Comparison of ENCODE assay signal across 3 cellular contexts in genomic region chr16:21347538-21347937, GRCh38.
DNase-seq lines count a peak whose midpoint lies in the region; ATAC-seq, FAIRE-seq and TF ChIP-seq lines count a peak whose summit lies in the region.
"Not testable (repeated sequence)": the region's sequence is repeated elsewhere in the genome, so short reads cannot be mapped to it uniquely, and the experiment has no call there.

No MANE protein-coding gene starts in this region.

- intact Hi-C loops in IMR-90 (cut with micrococcal nuclease); endothelial cell of umbilical vein (cut with micrococcal nuclease); right lobe of liver (cut with DNase I): not testable (repeated sequence)

- not testable (repeated sequence) for H3K9me1 ChIP-seq in IMR-90 (ENCODE audit: insufficient read depth, low read length); endothelial cell of umbilical vein (replicated peaks; ENCODE audit: control insufficient read depth, extremely low read depth, insufficient read depth, low read length)

- H3K27ac ChIP-seq in IMR-90 (ENCODE audit: insufficient read depth, low read length): peak overlapping the region; percentile 85; the same call in 1 of the 2 replicates
- H3K27ac ChIP-seq in endothelial cell of umbilical vein (ENCODE audit: insufficient read depth, low read depth, low read length); right lobe of liver: not testable (repeated sequence)

- H3K4me1 ChIP-seq in IMR-90 (ENCODE audit: control insufficient read depth, insufficient read depth, low read length); endothelial cell of umbilical vein (ENCODE audit: control insufficient read depth, extremely low read depth, insufficient read depth, low read length); right lobe of liver: not testable (repeated sequence)

- H3K14ac ChIP-seq in IMR-90 (replicated peaks; ENCODE audit: low read depth, low read length): not testable (repeated sequence)

- H2BK120ac ChIP-seq in IMR-90 (ENCODE audit: low read depth, low read length): peak overlapping the region; percentile 48

- not testable (repeated sequence) for H3K23ac ChIP-seq in IMR-90 (ENCODE audit: low read depth, low read length)

- dilution Hi-C loops in IMR-90 (cut with HindIII; ENCODE audit: low sequenced_read_pairs, unreplicated experiment); endothelial cell of umbilical vein (cut with MboI; ENCODE audit: extremely low pct_ligation_motif_present, low sequenced_read_pairs): not testable (repeated sequence)

- H4K5ac ChIP-seq in IMR-90 (ENCODE audit: low read depth, low read length): not testable (repeated sequence)

- not testable (repeated sequence) for H4K20me1 ChIP-seq in IMR-90 (ENCODE audit: insufficient read depth, low read length); endothelial cell of umbilical vein (replicated peaks; ENCODE audit: control insufficient read depth, extremely low read depth, insufficient read depth, low read length)

- not testable (repeated sequence) for H3K4me3 ChIP-seq in IMR-90 (ENCODE audit: insufficient read depth, low read depth, low read length); endothelial cell of umbilical vein (replicated peaks in 1 of 3; ENCODE audit: insufficient read depth in 1 of 3, low read depth in 1 of 3, low read length in 3 of 3); right lobe of liver

- H2AFZ ChIP-seq in IMR-90 (replicated peaks; ENCODE audit: low read length, poor library complexity); endothelial cell of umbilical vein (ENCODE audit: low read depth, low read length): not testable (repeated sequence)

- H2BK20ac ChIP-seq in IMR-90 (ENCODE audit: low read depth, low read length): not testable (repeated sequence)

- POLR2A ChIA-PET in IMR-90 (lab: Charles Lee; ENCODE audit: unreplicated experiment); endothelial cell of umbilical vein (lab: Charles Lee): not testable (repeated sequence)

- not testable (repeated sequence) for ATAC-seq in IMR-90 (ENCODE audit: low read depth)
- ATAC-seq in right lobe of liver: peak in 3 of 4 donors; percentile 11 to 56 (median 34)

- not testable (repeated sequence) for DNase-seq in IMR-90; endothelial cell of umbilical vein (ENCODE audit: low read depth, low spot score); right lobe of liver

- not testable (repeated sequence) for H3K79me2 ChIP-seq in endothelial cell of umbilical vein (ENCODE audit: control insufficient read depth, insufficient read depth, low read length)

- not testable (repeated sequence) for TF ChIP-seq POLR2A in IMR-90 (IDR thresholded peaks at IDR 0.05; ENCODE audit: low read depth, low read length); endothelial cell of umbilical vein (IDR thresholded peaks at IDR 0.05; ENCODE audit: low read depth, low read length); right lobe of liver (IDR thresholded peaks at IDR 0.05)

- not testable (repeated sequence) for TF ChIP-seq RAD21 in IMR-90 (IDR thresholded peaks at IDR 0.05; ENCODE audit: low read length)

- H4K91ac ChIP-seq in IMR-90 (ENCODE audit: insufficient read depth, low read depth, low read length): not testable (repeated sequence)

- H3K4me2 ChIP-seq in IMR-90 (ENCODE audit: low read depth, low read length); endothelial cell of umbilical vein (ENCODE audit: insufficient read depth, low read length): not testable (repeated sequence)

- H3K9ac ChIP-seq in IMR-90 (ENCODE audit: low read depth, low read length); endothelial cell of umbilical vein (replicated peaks; ENCODE audit: extremely low read depth, insufficient read depth, low read length): not testable (repeated sequence)

- 80% methylated on average over 1 of the region's 11 CpGs; no CpG with 5 or more reads in 1 of the 2 experiments for WGBS in IMR-90 (ENCODE audit: extremely low coverage in 2 of 2, insufficient read length in 1 of 2), 2 experiments
- no CpG with 5 or more reads among the region's 11 CpGs for WGBS in right lobe of liver (ENCODE audit: insufficient coverage, low coverage, low lambda C conversion rate, missing lambda C conversion rate)

- not testable (repeated sequence) for H3K4ac ChIP-seq in IMR-90 (ENCODE audit: low read depth, low read length)

- not testable (repeated sequence) for H3K79me1 ChIP-seq in IMR-90 (ENCODE audit: low read depth in 1 of 2, low read length in 2 of 2)

- not testable (repeated sequence) for H3K56ac ChIP-seq in IMR-90 (ENCODE audit: extremely low read depth, insufficient read depth, low read length)

- 0 out of 4 replicates have a peak overlapping the region, but pooled peaks of 1 of the 2 experiments have one; percentile 42 for H4K8ac ChIP-seq in IMR-90 (ENCODE audit: low read depth in 2 of 2, low read length in 2 of 2)

- not testable (repeated sequence) for H3K36me3 ChIP-seq in IMR-90 (ENCODE audit: control insufficient read depth, insufficient read depth, low read length); endothelial cell of umbilical vein (ENCODE audit: control insufficient read depth in 2 of 2, extremely low read depth in 1 of 2, insufficient read depth in 2 of 2, low read length in 2 of 2); right lobe of liver

- H2BK5ac ChIP-seq in IMR-90 (ENCODE audit: low read depth, low read length, poor library complexity, severe bottlenecking): not testable (repeated sequence)

- not testable (repeated sequence) for TF ChIP-seq CTCF in IMR-90 (conservative IDR thresholded peaks at IDR 0.05; ENCODE audit: low read depth, low read length); endothelial cell of umbilical vein (IDR thresholded peaks at IDR 0.05; ENCODE audit: extremely low read depth in 1 of 2, insufficient read depth in 1 of 2, low read depth in 1 of 2, low read length in 2 of 2); right lobe of liver (IDR thresholded peaks at IDR 0.05)

- CTCF ChIA-PET in IMR-90 (lab: Yijun Ruan, JAX); endothelial cell of umbilical vein (lab: Charles Lee): not testable (repeated sequence)

- H3K18ac ChIP-seq in IMR-90 (ENCODE audit: low read depth, low read length): peak overlapping the region; percentile 35; the same call in 1 of the 2 replicates

- in situ Hi-C loops in IMR-90 (cut with MboI; ENCODE audit: low sequenced_read_pairs): not testable (repeated sequence)

- H2AK9ac ChIP-seq in IMR-90 (replicated peaks; ENCODE audit: low read depth, low read length, poor library complexity): not testable (repeated sequence)

- H2BK15ac ChIP-seq in IMR-90 (ENCODE audit: low read depth, low read length): not testable (repeated sequence)

- H3K27me3 ChIP-seq in IMR-90 (ENCODE audit: control insufficient read depth, insufficient read depth, low read length); endothelial cell of umbilical vein (ENCODE audit: control insufficient read depth in 2 of 2, insufficient read depth in 2 of 2, low read length in 2 of 2); right lobe of liver: not testable (repeated sequence)

- not testable (repeated sequence) for H2AK5ac ChIP-seq in IMR-90 (ENCODE audit: low read depth, low read length)

- FAIRE-seq in endothelial cell of umbilical vein (lab: Jason Lieb, UNC): peak; percentile 93

- H3K9me3 ChIP-seq in IMR-90 (ENCODE audit: control insufficient read depth, insufficient read depth, low read length); endothelial cell of umbilical vein (replicated peaks; ENCODE audit: control insufficient read depth, insufficient read depth, low read length); right lobe of liver: not testable (repeated sequence)

- not testable (repeated sequence) for BruUV-seq in IMR-90 (replicated peaks; lab: Mats Ljungman, UMichigan); endothelial cell of umbilical vein (replicated peaks; lab: Mats Ljungman, UMichigan)
